ENCODE assay signal across 19 cellular contexts in the genomic region with DNA sequence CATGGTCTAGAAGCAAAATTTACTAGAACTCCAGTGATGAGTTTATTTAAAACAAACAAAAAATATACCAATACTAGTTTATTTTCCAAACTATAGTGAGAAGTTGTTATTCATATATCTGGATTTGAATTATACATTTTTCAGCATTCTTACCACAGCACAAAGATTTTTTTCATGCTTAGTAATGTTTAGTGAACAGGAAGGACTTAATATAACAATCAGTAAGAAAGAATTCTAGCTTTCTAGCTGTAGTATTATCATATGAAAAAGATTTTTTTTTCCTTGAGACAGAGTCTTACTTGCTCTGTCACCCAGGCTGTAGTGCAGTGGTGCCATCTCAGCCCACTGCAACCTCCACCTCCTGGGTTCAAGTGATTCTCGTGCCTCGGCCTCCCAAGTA. TPM values are rescaled to one million over a fixed set of nuclear protein-coding genes. Genes with fewer than 3 reads are reported as not detected.
DNase-seq lines count a peak whose midpoint lies in the region; ATAC-seq, FAIRE-seq and TF ChIP-seq lines count a peak whose summit lies in the region.
"Had no signal": no experiment of that assay in that cellular context is flagged by ENCODE, and none has a peak within 500 bp of the region (broad histone marks: within the 10 kb centered on the region; RNA-seq: fewer than 3 reads in every experiment).

No MANE protein-coding gene starts in this region.

- CTCF ChIA-PET in IMR-90 (lab: Yijun Ruan, JAX) = interaction anchor here (1.1 kb wide), 2 partner anchors 9 to 746 kb away, joined by 3 to 6 read pairs; no protein-coding TSS in a partner anchor

- no peaks in the 10 kb centered on the region for H3K9me1 ChIP-seq in IMR-90 (ENCODE audit: insufficient read depth, low read length)

- H3K14ac ChIP-seq in IMR-90 (replicated peaks; ENCODE audit: low read depth, low read length) = no peak overlapping the region

- no peaks in the 10 kb centered on the region for H3K27me3 ChIP-seq in IMR-90 (ENCODE audit: control insufficient read depth, insufficient read depth, low read length)
- H3K27me3 ChIP-seq in small intestine (ENCODE audit: control insufficient read depth in 2 of 2, insufficient read depth in 2 of 2, low read length in 2 of 2) = no peaks in the 10 kb centered on the region
- no peaks in the 10 kb centered on the region for H3K27me3 ChIP-seq in heart right ventricle
- H3K27me3 ChIP-seq: BLaER1 had no signal

- no peak for TF ChIP-seq RAD21 in IMR-90 (IDR thresholded peaks at IDR 0.05; ENCODE audit: low read length)

- no peak overlapping the region for H4K91ac ChIP-seq in IMR-90 (ENCODE audit: insufficient read depth, low read depth, low read length)

- no peak for TF ChIP-seq POLR2A in IMR-90 (IDR thresholded peaks at IDR 0.05; ENCODE audit: low read depth, low read length)

- no peak overlapping the region for H3K4ac ChIP-seq in IMR-90 (ENCODE audit: low read depth, low read length)

- intact Hi-C loops in IMR-90 (cut with micrococcal nuclease) = no loop called here
- intact Hi-C loops in kidney (cut with DNase I) = no loop called here
- intact Hi-C loops in Right ventricle myocardium superior (cut with DNase I) = no loop called here
- intact Hi-C loops in heart right ventricle (cut with DNase I) = loop anchor here in 1 of 10 donors (10.0 kb wide), 1 partner anchor 1086 kb away; no protein-coding TSS in a partner anchor

- no peak overlapping the region for H3K9ac ChIP-seq in IMR-90 (ENCODE audit: low read depth, low read length)
- no peak overlapping the region for H3K9ac ChIP-seq in kidney (ENCODE audit: low read length in 2 of 2)
- H3K9ac ChIP-seq: BLaER1 had no signal

- H2AFZ ChIP-seq in IMR-90 (replicated peaks; ENCODE audit: low read length, poor library complexity) = no peak overlapping the region
- H2AFZ ChIP-seq: GM23338 had no signal

- H3K9me3 ChIP-seq in IMR-90 (ENCODE audit: control insufficient read depth, insufficient read depth, low read length) = no peaks in the 10 kb centered on the region
- H3K9me3 ChIP-seq in kidney (ENCODE audit: control insufficient read depth in 1 of 2, low read length in 2 of 2) = no peaks in the 10 kb centered on the region
- no peaks in the 10 kb centered on the region for H3K9me3 ChIP-seq in small intestine (ENCODE audit: control insufficient read depth, low read depth)
- H3K9me3 ChIP-seq in heart right ventricle = no peaks in the 10 kb centered on the region
- H3K9me3 ChIP-seq: BLaER1 had no signal

- H3K23ac ChIP-seq in IMR-90 (ENCODE audit: low read depth, low read length) = no peak overlapping the region

- no peaks in the 10 kb centered on the region for H4K20me1 ChIP-seq in IMR-90 (ENCODE audit: insufficient read depth, low read length)
- H4K20me1 ChIP-seq: BLaER1 had no signal

- no peak overlapping the region for H2BK15ac ChIP-seq in IMR-90 (ENCODE audit: low read depth, low read length)

- H3K36me3 ChIP-seq in IMR-90 (ENCODE audit: control insufficient read depth, insufficient read depth, low read length) (no peaks in the 10 kb centered on the region), kidney (ENCODE audit: control insufficient read depth in 1 of 2, insufficient read depth in 2 of 2, low read length in 2 of 2) (no peaks in the 10 kb centered on the region), small intestine (ENCODE audit: control insufficient read depth in 2 of 2, insufficient read depth in 2 of 2, low read length in 2 of 2) (no peaks in the 10 kb centered on the region), heart right ventricle (no peaks in the 10 kb centered on the region)
- H3K36me3 ChIP-seq: BLaER1 had no signal

- no TSS peak for BruUV-seq in IMR-90 (replicated peaks; lab: Mats Ljungman, UMichigan)

- no peak overlapping the region for H3K18ac ChIP-seq in IMR-90 (ENCODE audit: low read depth, low read length)

- no peak overlapping the region for H4K8ac ChIP-seq in IMR-90 (ENCODE audit: low read depth in 2 of 2, low read length in 2 of 2)

- peak overlapping the region; percentile 60 for H2BK5ac ChIP-seq in IMR-90 (ENCODE audit: low read depth, low read length, poor library complexity, severe bottlenecking)

- H3K27ac ChIP-seq in IMR-90 (ENCODE audit: insufficient read depth, low read length) (peak overlapping the region; percentile 19; the same call in 1 of the 2 replicates), kidney (ENCODE audit: low read depth in 2 of 2, low read length in 2 of 2) (no peak overlapping the region), small intestine (ENCODE audit: low read depth in 1 of 2, low read length in 1 of 2) (no peak overlapping the region), heart right ventricle (no peak overlapping the region)
- H3K27ac ChIP-seq: BLaER1 had no signal

- peak; percentile 64 for ATAC-seq in IMR-90 (ENCODE audit: low read depth)
- no peak for ATAC-seq in Right ventricle myocardium superior (ENCODE audit: poor library complexity)
- no peak for ATAC-seq in heart right ventricle
- ATAC-seq: GM12878, GM23338 had no signal

- H3K4me1 ChIP-seq in IMR-90 (ENCODE audit: control insufficient read depth, insufficient read depth, low read length) (peaks cover 5% of the 10 kb centered on the region; the same call in 1 of the 2 replicates), kidney (ENCODE audit: control insufficient read depth in 1 of 2, insufficient read depth in 1 of 2, low read depth in 1 of 2, low read length in 2 of 2) (no peaks in the 10 kb centered on the region), small intestine (ENCODE audit: control insufficient read depth in 2 of 2, insufficient read depth in 1 of 2, low read depth in 1 of 2, low read length in 1 of 2) (no peaks in the 10 kb centered on the region), heart right ventricle (no peaks in the 10 kb centered on the region)

- H3K56ac ChIP-seq in IMR-90 (ENCODE audit: extremely low read depth, insufficient read depth, low read length) = no peak overlapping the region

- H3K79me1 ChIP-seq in IMR-90 (ENCODE audit: low read depth in 1 of 2, low read length in 2 of 2) = 0 out of 4 replicates have a peak, but pooled peaks cover 0 to 3% of the 10 kb centered on the region in 2 experiments

- POLR2A ChIA-PET in IMR-90 (lab: Charles Lee; ENCODE audit: unreplicated experiment) = no interaction called here

- DNase-seq in EH (ENCODE audit: low read depth) (peak; percentile 36), IMR-90 (peak; percentile 61), kidney (no peak), small intestine (no peak), Right ventricle myocardium superior (no peak), heart right ventricle (no peak), NCI-H524 treated with DMSO at 0.1 percent for 48 hours (lab: John Stamatoyannopoulos, UW) (no peak)
- DNase-seq: 8988T; CD4-positive, alpha-beta memory T cell; DMS79 treated with DMSO at 0.1 percent for 48 hours; EL; HCEC 1CT had no signal

- no CpG with 5 or more reads among the region's 2 CpGs for WGBS in IMR-90 (ENCODE audit: extremely low coverage in 2 of 2, insufficient read length in 1 of 2), 2 experiments
- 86 to 98% (median 93%) methylated on average over 2 of the region's 2 CpGs for WGBS in small intestine, 3 donors
- 96 to 99% methylated on average over 2 of the region's 2 CpGs for WGBS in heart right ventricle, 2 donors

- no peak overlapping the region for H2BK20ac ChIP-seq in IMR-90 (ENCODE audit: low read depth, low read length)

- H3K4me3 ChIP-seq in IMR-90 (ENCODE audit: insufficient read depth, low read depth, low read length) = no peak overlapping the region
- no peak overlapping the region for H3K4me3 ChIP-seq in kidney (ENCODE audit: low read length in 2 of 2)
- H3K4me3 ChIP-seq in small intestine (ENCODE audit: low read depth in 1 of 2, low read length in 2 of 2) = no peak overlapping the region
- no peak overlapping the region for H3K4me3 ChIP-seq in heart right ventricle
- H3K4me3 ChIP-seq: BLaER1, GM12878, GM23338 had no signal

- no peak overlapping the region for H2AK5ac ChIP-seq in IMR-90 (ENCODE audit: low read depth, low read length)

- H2BK120ac ChIP-seq in IMR-90 (ENCODE audit: low read depth, low read length) = no peak overlapping the region

- in situ Hi-C loops in IMR-90 (cut with MboI; ENCODE audit: low sequenced_read_pairs) = loop anchor here (10.0 kb wide), 1 partner anchor 1096 kb away; no protein-coding TSS in a partner anchor

- H4K5ac ChIP-seq in IMR-90 (ENCODE audit: low read depth, low read length) = no peak overlapping the region

- dilution Hi-C loops in IMR-90 (cut with HindIII; ENCODE audit: low sequenced_read_pairs, unreplicated experiment) = no loop called here

- no peak for TF ChIP-seq CTCF in IMR-90 (conservative IDR thresholded peaks at IDR 0.05; ENCODE audit: low read depth, low read length)
- no peak for TF ChIP-seq CTCF in kidney (IDR thresholded peaks at IDR 0.05; ENCODE audit: borderline replicate concordance, extremely low read depth, insufficient read depth)
- TF ChIP-seq CTCF in heart right ventricle (IDR thresholded peaks at IDR 0.05) = no peak

- FAIRE-seq in kidney (lab: Jason Lieb, UNC) = peak; percentile 82
- FAIRE-seq in small intestine (lab: Jason Lieb, UNC) = peak; percentile 61
- FAIRE-seq: GM12878, GM19239, H54, HTR-8/SVneo had no signal

- no peak overlapping the region for H2AK9ac ChIP-seq in IMR-90 (replicated peaks; ENCODE audit: low read depth, low read length, poor library complexity)

- no peak overlapping the region for H3K4me2 ChIP-seq in IMR-90 (ENCODE audit: low read depth, low read length)
- H3K4me2 ChIP-seq: BLaER1, GM23338 had no signal

TF ChIP-seq in IMR-90, 13 proteins besides CTCF, POLR2A, EP300 and RAD21 (continues in another document):
- TF ChIP-seq ELK1 (IDR thresholded peaks at IDR 0.05; ENCODE audit: borderline replicate concordance, low read depth, low read length) = no peak
- TF ChIP-seq RFX5 (IDR thresholded peaks at IDR 0.05; ENCODE audit: low read depth, low read length) = no peak
- no peak for TF ChIP-seq MXI1 (IDR thresholded peaks at IDR 0.05; ENCODE audit: borderline replicate concordance, low read depth, low read length)

RNA-seq across cellular contexts. Expression of gene MARCKS, which starts 13.8 kb away (rescaled TPM):
- total RNA-seq in IMR-90 (2012; rRNA removed) (40.7 and 111 TPM in 2 replicates), kidney (61.9 TPM), Right ventricle myocardium superior (23.0 TPM), heart right ventricle (10 to 100 TPM; 12.9 to 65.2 (median 16.1) TPM)
- polyA plus RNA-seq in IMR-90 (2012; rRNA removed) (34.5 and 46.8 TPM in 2 replicates), kidney (ENCODE audit: insufficient read depth, low read depth, low replicate concordance) (14.0 TPM), small intestine (10 to 100 TPM; 18.1 to 32.5 (median 20.0) TPM), heart right ventricle (10 to 100 TPM in 1 of 2 donors, 1 to 10 TPM in 1; 6.7 to 12.3 TPM)
- polyA plus RNA-seq in IMR-90 (2012; cell fraction: cytosol; rRNA removed) = 10.9 and 24.0 TPM in 2 replicates
- 18.4 and 20.0 TPM in 2 replicates for polyA plus RNA-seq in IMR-90 (2012; cell fraction: nucleus; rRNA removed; ENCODE audit: low replicate concordance)
- total RNA-seq: G401 had no signal

Comparison
In these comparisons a context has a peak if more than half of its experiments do, and no peak if none do; other contexts are left out.
1. DNase-seq: peak in EH (single experiment) and IMR-90 (single experiment); none in kidney (single experiment), small intestine (single experiment), Right ventricle myocardium superior (single experiment), heart right ventricle (0 of 2) and NCI-H524 treated with DMSO at 0.1 percent for 48 hours (single experiment).